Comparison of ENCODE assay signal across 8 cellular contexts in genomic region chr12:104956870-104957301, GRCh38. TPM values are rescaled to one million over a fixed set of nuclear protein-coding genes. Genes with fewer than 3 reads are reported as not detected.
DNase-seq lines count a peak whose midpoint lies in the region; ATAC-seq and TF ChIP-seq lines count a peak whose summit lies in the region.

No MANE protein-coding gene starts in this region.

- H3K9ac ChIP-seq in DND-41 (ENCODE audit: low read depth, low read length), result no peak overlapping the region
- no peak overlapping the region for H3K9ac ChIP-seq in colonic mucosa (ENCODE audit: low read depth in 2 of 2, low read length in 2 of 2)

- H3K4me3 ChIP-seq in DND-41 (ENCODE audit: low read depth in 1 of 2, low read length in 2 of 2) (no peak overlapping the region), colonic mucosa (peak overlapping the region; percentile 76), osteoblast (ENCODE audit: insufficient read depth, low read length) (peak overlapping the region; percentile 89)

- peaks cover 25% of the 10 kb centered on the region for H3K4me1 ChIP-seq in DND-41 (ENCODE audit: insufficient read depth, low read length)
- H3K4me1 ChIP-seq in colonic mucosa, result peaks cover 6% of the 10 kb centered on the region
- peaks cover 28% of the 10 kb centered on the region for H3K4me1 ChIP-seq in osteoblast (ENCODE audit: insufficient read depth, low read length)

- no peak for ATAC-seq in DND-41 (ENCODE audit: insufficient read depth, low read depth)
- ATAC-seq in HG02678 (IDR thresholded peaks at IDR 0.05; ENCODE audit: unreplicated experiment), result no peak

- intact Hi-C loops in colonic mucosa (cut with DNase I), result no loop called here

- H4K20me1 ChIP-seq in DND-41 (ENCODE audit: insufficient read depth, low read length) (no peaks in the 10 kb centered on the region), osteoblast (ENCODE audit: insufficient read depth, low read length) (peaks cover 20% of the 10 kb centered on the region)

- H3K27me3 ChIP-seq in DND-41 (ENCODE audit: insufficient read depth, low read length, poor library complexity), result peaks cover 41% of the 10 kb centered on the region
- H3K27me3 ChIP-seq in colonic mucosa, result no peaks in the 10 kb centered on the region
- no peaks in the 10 kb centered on the region for H3K27me3 ChIP-seq in osteoblast (ENCODE audit: insufficient read depth, low read length)

- H3K27ac ChIP-seq in DND-41 (ENCODE audit: low read length) (no peak overlapping the region), colonic mucosa (no peak overlapping the region), osteoblast (ENCODE audit: low read depth, low read length) (no peak overlapping the region)

- H3K9me3 ChIP-seq in DND-41 (ENCODE audit: insufficient read depth, low read length, severe bottlenecking), result no peaks in the 10 kb centered on the region
- no peaks in the 10 kb centered on the region for H3K9me3 ChIP-seq in colonic mucosa
- H3K9me3 ChIP-seq in osteoblast (ENCODE audit: low read depth, low read length), result no peaks in the 10 kb centered on the region

- TF ChIP-seq CTCF in DND-41 (IDR thresholded peaks at IDR 0.05; ENCODE audit: borderline replicate concordance, extremely low read depth, low read length, poor library complexity, severe bottlenecking) (no peak), colonic mucosa (IDR thresholded peaks at IDR 0.05) (no peak), osteoblast (IDR thresholded peaks at IDR 0.05; ENCODE audit: extremely low read depth, low read depth, low read length) (no peak)

- no peak for DNase-seq in DND-41
- DNase-seq in M059J (ENCODE audit: low read depth), result peak; percentile 13
- no peak for DNase-seq in colonic mucosa
- DNase-seq in osteoblast (ENCODE audit: insufficient read length, low spot score, missing footprints), result no peak
- no peak for DNase-seq in NCI-H2029 (lab: John Stamatoyannopoulos, UW)
- DNase-seq in A172 (ENCODE audit: low spot score), result no peak
- no peak for DNase-seq in SIG-M5 treated with dmso at 0.1 percent for 504 hours (lab: John Stamatoyannopoulos, UW; ENCODE audit: unreplicated experiment)

- H3K36me3 ChIP-seq in DND-41 (ENCODE audit: insufficient read depth, low read length) (no peaks in the 10 kb centered on the region), colonic mucosa (no peaks in the 10 kb centered on the region), osteoblast (ENCODE audit: insufficient read depth, low read length) (no peaks in the 10 kb centered on the region)

- H3K79me2 ChIP-seq in DND-41 (ENCODE audit: insufficient read depth, low read length) (no peaks in the 10 kb centered on the region), osteoblast (ENCODE audit: insufficient read depth, low read length) (no peaks in the 10 kb centered on the region)

- H3K4me2 ChIP-seq in DND-41 (ENCODE audit: insufficient read depth, low read length), result peak overlapping the region; percentile 100; the same call in 1 of the 2 replicates
- peak overlapping the region; percentile 93 for H3K4me2 ChIP-seq in osteoblast (ENCODE audit: insufficient read depth, low read length)

- no peak overlapping the region for H2AFZ ChIP-seq in DND-41 (ENCODE audit: low read depth, low read length)
- H2AFZ ChIP-seq in osteoblast (ENCODE audit: low read length), result no peak overlapping the region

RNA-seq across cellular contexts. Expression of gene SLC41A2, which starts 1.2 kb away (rescaled TPM):
- total RNA-seq in M059J (2014; rRNA removed; shearing (Covaris generic)), result 19.0 and 21.3 TPM in 2 replicates
- 10 to 100 TPM; 43.7 to 90.9 TPM for total RNA-seq in colonic mucosa
- total RNA-seq in osteoblast, result 36.5 and 36.6 TPM in 2 replicates
- 22.3 and 34.7 TPM in 2 replicates for total RNA-seq in A172 (2014; rRNA removed; shearing (Covaris generic))

RNA-seq across cellular contexts. Expression of gene NOPCHAP1, which starts 29.2 kb away (rescaled TPM):
- 6.4 and 11.6 TPM in 2 replicates for total RNA-seq in M059J (2014; rRNA removed; shearing (Covaris generic))
- total RNA-seq in colonic mucosa (10 to 100 TPM in 1 of 2 donors, 1 to 10 TPM in 1; 8.7 to 15.3 TPM), osteoblast (4.3 and 4.4 TPM in 2 replicates)
- total RNA-seq in A172 (2014; rRNA removed; shearing (Covaris generic)), result 8.5 and 10.5 TPM in 2 replicates

Comparison
In these comparisons a context has a peak if more than half of its experiments do, and no peak if none do; other contexts are left out.
1. H3K4me3 ChIP-seq: peak in colonic mucosa (single experiment) and osteoblast (single experiment); none in DND-41 (0 of 2).